In the genomic region with DNA sequence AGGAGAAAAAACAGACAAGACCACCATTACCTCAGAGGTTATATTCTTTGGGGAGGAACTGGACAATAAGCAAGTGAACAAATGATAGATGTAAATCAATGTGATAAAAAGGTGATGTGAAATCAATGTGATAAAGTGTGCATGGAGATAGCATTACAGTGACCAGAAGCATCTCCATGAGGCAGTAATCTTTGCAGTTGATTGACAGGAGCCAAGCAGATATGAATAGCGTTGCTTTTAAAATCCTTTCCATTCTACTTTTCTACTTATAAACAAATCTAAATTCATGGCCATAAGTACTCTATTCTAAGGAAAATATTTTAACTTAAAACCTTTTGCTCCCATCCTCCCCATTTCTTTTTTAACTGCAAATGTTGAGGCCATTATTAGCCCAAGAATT, we compare ENCODE assay signal across 21 cellular contexts. TPM values are rescaled to one million over a fixed set of nuclear protein-coding genes. Genes with fewer than 3 reads are reported as not detected.
DNase-seq lines count a peak whose midpoint lies in the region; ATAC-seq and TF ChIP-seq lines count a peak whose summit lies in the region.
"Had no signal": no experiment of that assay in that cellular context is flagged by ENCODE, and none has a peak within 500 bp of the region (broad histone marks: within the 10 kb centered on the region; RNA-seq: fewer than 3 reads in every experiment).

No MANE protein-coding gene starts in this region.

- H3K27ac ChIP-seq in CD4-positive, alpha-beta T cell (ENCODE audit: low read depth, low read length): no peak overlapping the region
- H3K27ac ChIP-seq in lower lobe of right lung (peak overlapping the region; percentile 99), mammary epithelial cell (ENCODE audit: insufficient read depth, low read depth, low read length) (no peak overlapping the region)
- H3K27ac ChIP-seq: BLaER1 treated with 17β-estradiol and CSF1 and Interleukin-3, amounts not matched to agents 10 nM and 100 nM had no signal

- peaks cover 65% of the 10 kb centered on the region for H3K36me3 Mint-ChIP-seq in CD4-positive, alpha-beta T cell (ENCODE audit: low read depth)
- peaks cover 8% of the 10 kb centered on the region for H3K36me3 Mint-ChIP-seq in IgD-negative memory B cell
- H3K36me3 Mint-ChIP-seq in neural crest cell (ENCODE audit: low read depth): peaks cover 4% of the 10 kb centered on the region
- H3K36me3 Mint-ChIP-seq in Calu3 (ENCODE audit: insufficient read depth, unreplicated experiment): peaks cover 43% of the 10 kb centered on the region

- H3K36me3 ChIP-seq in lower lobe of right lung (peaks cover 22% of the 10 kb centered on the region), mammary epithelial cell (ENCODE audit: insufficient read depth, low read length) (no peaks in the 10 kb centered on the region)

- ATAC-seq in CD4-positive, alpha-beta T cell (ENCODE audit: poor library complexity): no peak
- ATAC-seq in lower lobe of right lung (no peak), HG02840 (IDR thresholded peaks at IDR 0.05; ENCODE audit: low FRiP score, unreplicated experiment) (no peak)
- ATAC-seq: HCT116 had no signal

- no peaks in the 10 kb centered on the region for H3K27me3 Mint-ChIP-seq in CD4-positive, alpha-beta T cell
- no peaks in the 10 kb centered on the region for H3K27me3 Mint-ChIP-seq in IgD-negative memory B cell
- peaks cover 6% of the 10 kb centered on the region for H3K27me3 Mint-ChIP-seq in neural crest cell (ENCODE audit: low read depth)
- H3K27me3 Mint-ChIP-seq in Calu3 (ENCODE audit: unreplicated experiment): no peaks in the 10 kb centered on the region
- H3K27me3 Mint-ChIP-seq: B cell; CD8-positive, alpha-beta memory T cell had no signal

- WGBS in mammary epithelial cell (ENCODE audit: low coverage, missing lambda C conversion rate): 100% methylated on average over 1 of the region's 1 CpG

- H3K9ac ChIP-seq in mammary epithelial cell (ENCODE audit: insufficient read depth, low read length): no peak overlapping the region

- H3K9me3 Mint-ChIP-seq in CD4-positive, alpha-beta T cell: no peaks in the 10 kb centered on the region
- H3K9me3 Mint-ChIP-seq in IgD-negative memory B cell (no peaks in the 10 kb centered on the region), neural crest cell (no peaks in the 10 kb centered on the region), Calu3 (ENCODE audit: low read depth, unreplicated experiment) (no peaks in the 10 kb centered on the region)
- H3K9me3 Mint-ChIP-seq: CD8-positive, alpha-beta memory T cell had no signal

- peaks cover 32% of the 10 kb centered on the region for H3K4me1 Mint-ChIP-seq in CD4-positive, alpha-beta T cell (ENCODE audit: low read depth)
- peaks cover 11 to 21% (median 16%) of the 10 kb centered on the region in 3 donors for H3K4me1 Mint-ChIP-seq in IgD-negative memory B cell
- peaks cover 12% of the 10 kb centered on the region for H3K4me1 Mint-ChIP-seq in neural crest cell
- H3K4me1 Mint-ChIP-seq in Calu3 (ENCODE audit: low read depth, unreplicated experiment): peaks cover 18% of the 10 kb centered on the region

- H3K79me2 ChIP-seq in mammary epithelial cell (ENCODE audit: insufficient read depth, low read length): peaks cover 21% of the 10 kb centered on the region

- peaks cover 19% of the 10 kb centered on the region for H3K4me1 ChIP-seq in lower lobe of right lung
- H3K4me1 ChIP-seq in mammary epithelial cell (ENCODE audit: insufficient read depth, low read length): peaks cover 8% of the 10 kb centered on the region

- intact Hi-C loops in CD4-positive, alpha-beta T cell (cut with DNase I, micrococcal nuclease): loop anchor here in 1 of 2 experiments (5.0 to 10.0 kb wide), 7 partner anchors 128 to 875 kb away; partner anchors contain the start of genes ACBD3, LBR, LEFTY1 and PYCR2
- intact Hi-C loops in lower lobe of right lung (cut with DNase I) (loop anchor here (5.0 kb wide), 1 partner anchor 57 kb away; no protein-coding TSS in a partner anchor), Calu3 (cut with micrococcal nuclease; ENCODE audit: unreplicated experiment) (loop anchor here (10.0 kb wide), 2 partner anchors 125 to 185 kb away; partner anchors contain the start of gene ACBD3), mammary epithelial cell (cut with micrococcal nuclease) (loop anchor here (5.0 kb wide), 1 partner anchor 282 kb away; the partner anchor contains the start of gene SRP9)

- H3K4me3 Mint-ChIP-seq in CD4-positive, alpha-beta T cell: peak overlapping the region; percentile 30
- peak overlapping the region in 2 of 4 donors; percentile 8 to 80 for H3K4me3 Mint-ChIP-seq in IgD-negative memory B cell
- peak overlapping the region; percentile 71 for H3K4me3 Mint-ChIP-seq in neural crest cell
- no peak overlapping the region for H3K4me3 Mint-ChIP-seq in Calu3 (ENCODE audit: low read depth, unreplicated experiment)
- H3K4me3 Mint-ChIP-seq: B cell had no signal

- TF ChIP-seq CTCF in CD4-positive, alpha-beta T cell (IDR thresholded peaks at IDR 0.05): no peak
- TF ChIP-seq CTCF in lower lobe of right lung (IDR thresholded peaks at IDR 0.05) (no peak), neural crest cell (conservative IDR thresholded peaks at IDR 0.05) (no peak), Calu3 (IDR thresholded peaks at IDR 0.05; ENCODE audit: unreplicated experiment) (no peak), mammary epithelial cell (conservative IDR thresholded peaks at IDR 0.05 in 1 of 2, IDR thresholded peaks at IDR 0.05 in 1 of 2; ENCODE audit: extremely low read depth in 1 of 2, insufficient read depth in 1 of 2, low read depth in 1 of 2, low read length in 2 of 2) (no peak)

- BruUV-seq in Calu3 (replicated peaks; lab: Mats Ljungman, UMichigan) (no TSS peak), mammary epithelial cell (replicated peaks; lab: Mats Ljungman, UMichigan) (no TSS peak)

- peak overlapping the region; percentile 16 for H3K27ac Mint-ChIP-seq in CD4-positive, alpha-beta T cell
- H3K27ac Mint-ChIP-seq in IgD-negative memory B cell (peak overlapping the region in 2 of 3 donors; percentile 93 to 96), neural crest cell (ENCODE audit: unreplicated experiment) (no peak overlapping the region), Calu3 (ENCODE audit: unreplicated experiment) (no peak overlapping the region)
- H3K27ac Mint-ChIP-seq: B cell had no signal

- no peaks in the 10 kb centered on the region for H3K9me3 ChIP-seq in CD4-positive, alpha-beta T cell (ENCODE audit: control insufficient read depth, low read length)
- H3K9me3 ChIP-seq in lower lobe of right lung: no peaks in the 10 kb centered on the region
- no peaks in the 10 kb centered on the region for H3K9me3 ChIP-seq in mammary epithelial cell (replicated peaks; ENCODE audit: insufficient read depth, low read length)
- H3K9me3 ChIP-seq: BLaER1 treated with 17β-estradiol and CSF1 and Interleukin-3, amounts not matched to agents 10 nM and 100 nM had no signal

- DNase-seq in CD4-positive, alpha-beta T cell: no peak
- DNase-seq in lower lobe of right lung (no peak), neural crest cell (ENCODE audit: low read depth, low spot score) (no peak), Calu3 (no peak), mammary epithelial cell (no peak), HuH-7.5 (ENCODE audit: low spot score) (no peak)
- DNase-seq: 8988T; CD8-positive, alpha-beta memory T cell; COR-L47; DMS153; DMS79; GDM1; GOT3; H7; IMR-90; KG1 had no signal

- no peak overlapping the region for H3K4me3 ChIP-seq in lower lobe of right lung
- no peak overlapping the region for H3K4me3 ChIP-seq in mammary epithelial cell (replicated peaks in 1 of 3; ENCODE audit: insufficient read depth in 1 of 3, low read depth in 2 of 3, low read length in 3 of 3)
- H3K4me3 ChIP-seq: BLaER1 treated with 17β-estradiol and CSF1 and Interleukin-3, amounts not matched to agents 10 nM and 100 nM had no signal

- POLR2A ChIA-PET in CD4-positive, alpha-beta T cell (lab: Charles Lee): interaction anchor here (0.6 to 6.7 kb wide), 2 partner anchors 59 to 593 kb away, joined by 3 to 750 read pairs; partner anchors contain the start of gene SDE2

- H3K27me3 ChIP-seq in CD4-positive, alpha-beta T cell (ENCODE audit: control insufficient read depth, insufficient read depth, low read length): no peaks in the 10 kb centered on the region
- H3K27me3 ChIP-seq in lower lobe of right lung (ENCODE audit: low read depth) (no peaks in the 10 kb centered on the region), mammary epithelial cell (ENCODE audit: insufficient read depth, low read length) (no peaks in the 10 kb centered on the region)
- H3K27me3 ChIP-seq: BLaER1 treated with 17β-estradiol and CSF1 and Interleukin-3, amounts not matched to agents 10 nM and 100 nM had no signal

- no peak overlapping the region for H3K4me2 ChIP-seq in mammary epithelial cell (ENCODE audit: insufficient read depth, low read depth, low read length)

- CTCF ChIA-PET in CD4-positive, alpha-beta T cell (lab: Charles Lee): no interaction called here
- CTCF ChIA-PET in Calu3 (lab: Charles Lee) (no interaction called here), mammary epithelial cell (lab: Charles Lee; ENCODE audit: low non-redundant PET) (no interaction called here)

- in situ Hi-C loops in mammary epithelial cell (cut with MboI; ENCODE audit: low sequenced_read_pairs in 2 of 2): loop anchor here in 1 of 2 donors (10.0 kb wide), 2 partner anchors 55 to 65 kb away; no protein-coding TSS in a partner anchor

- no peak overlapping the region for H2AFZ ChIP-seq in mammary epithelial cell (ENCODE audit: low read depth, low read length)

- peaks cover 2% of the 10 kb centered on the region for H4K20me1 ChIP-seq in mammary epithelial cell (ENCODE audit: insufficient read depth, low read length)

- dilution Hi-C loops in mammary epithelial cell (cut with HindIII; ENCODE audit: low sequenced_read_pairs): no loop called here

RNA-seq across cellular contexts. Expression of gene H3-3A, which starts 2.8 kb away (rescaled TPM):
- total RNA-seq in CD4-positive, alpha-beta T cell: 100 to 1,000 TPM; 372 to 380 TPM
- polyA plus RNA-seq in IgD-negative memory B cell (1,011 TPM), mammary epithelial cell (394 TPM)
- total RNA-seq in lower lobe of right lung (504 TPM), neural crest cell (991 and 1,004 TPM in 2 replicates), Calu3 (2022) (539 and 568 TPM in 2 replicates), mammary epithelial cell (100 to 1,000 TPM; 209 to 262 TPM)
- 16.2 TPM for polyA minus RNA-seq in mammary epithelial cell

Comparison
In these comparisons a context has a peak if more than half of its experiments do, and no peak if none do; other contexts are left out.
1. H3K27ac Mint-ChIP-seq: peak in CD4-positive, alpha-beta T cell (single experiment) and IgD-negative memory B cell (2 of 3); none in neural crest cell (single experiment) and Calu3 (single experiment).